12 cellular contexts compared by ENCODE assay signal in genomic region chr2:109321570-109321969, GRCh38.
DNase-seq lines count a peak whose midpoint lies in the region; ATAC-seq and TF ChIP-seq lines count a peak whose summit lies in the region.
"Had no signal": no experiment of that assay in that cellular context is flagged by ENCODE, and none has a peak within 500 bp of the region (broad histone marks: within the 10 kb centered on the region; RNA-seq: fewer than 3 reads in every experiment).

No MANE protein-coding gene starts in this region.

- no TSS peak for BruUV-seq in Calu3 (replicated peaks; lab: Mats Ljungman, UMichigan)

- CTCF ChIA-PET in AG04450 (lab: Charles Lee) (interaction anchor here (1.1 to 1.5 kb wide), 2 partner anchors 104 to 189 kb away, joined by 3 to 4 read pairs; no protein-coding TSS in a partner anchor), Calu3 (lab: Charles Lee) (interaction anchor here (1.2 kb wide), 1 partner anchor 193 kb away, joined by 3 read pairs; the partner anchor contains the start of gene SH3RF3)

- DNase-seq in AG04450 (ENCODE audit: low read depth, low spot score): no peak
- peak; percentile 17 for DNase-seq in NCI-H1694 (lab: John Stamatoyannopoulos, UW)
- DNase-seq in osteocyte (ENCODE audit: extremely low spot score, unreplicated experiment): no peak
- no peak for DNase-seq in NCI-H1092 treated with DMSO at 0.1 percent for 48 hours (lab: John Stamatoyannopoulos, UW)
- DNase-seq in Calu3: no peak
- DNase-seq in stimulated activated CD4-positive, alpha-beta T cell treated with anti-CD3 and anti-CD28 coated beads, Interleukin-1b, Interleukin-23, amount 100 ng/mL, for 48 hours: no peak
- DNase-seq: NCI-H69 had no signal

- peak overlapping the region; percentile 92 for H3K27ac ChIP-seq in AG04450 (ENCODE audit: low read depth, low read length)
- peak overlapping the region; percentile 77 for H3K27ac ChIP-seq in duodenal mucosa (ENCODE audit: low read depth, low read length)
- H3K27ac ChIP-seq: BLaER1 had no signal

- H3K9me3 Mint-ChIP-seq in osteocyte (ENCODE audit: unreplicated experiment) (no peaks in the 10 kb centered on the region), Calu3 (ENCODE audit: low read depth, unreplicated experiment) (no peaks in the 10 kb centered on the region)
- H3K9me3 Mint-ChIP-seq: central memory CD8-positive, alpha-beta T cell; T-helper 1 cell treated with Interleukin-12 subunit alpha and Interleukin-12 subunit beta and Interleukin-4 antibody, amounts not matched to agents 30 μg/mL and 1 μg/mL, for 36 hours had no signal

- H3K27me3 Mint-ChIP-seq in osteocyte (ENCODE audit: unreplicated experiment): no peaks in the 10 kb centered on the region
- H3K27me3 Mint-ChIP-seq in Calu3 (ENCODE audit: unreplicated experiment): peaks cover 100% of the 10 kb centered on the region

- intact Hi-C loops in Calu3 (cut with micrococcal nuclease; ENCODE audit: unreplicated experiment): loop anchor here (5.0 kb wide), 1 partner anchor 191 kb away; no protein-coding TSS in a partner anchor

- POLR2A ChIA-PET in AG04450 (lab: Yijun Ruan, JAX): interaction anchor here (1.3 kb wide), 1 partner anchor 11 kb away, joined by 5 read pairs; no protein-coding TSS in a partner anchor

- H3K4me1 Mint-ChIP-seq in osteocyte (ENCODE audit: unreplicated experiment) (peaks cover 99% of the 10 kb centered on the region), Calu3 (ENCODE audit: low read depth, unreplicated experiment) (no peaks in the 10 kb centered on the region)

- H3K27me3 ChIP-seq in AG04450 (ENCODE audit: control insufficient read depth, insufficient read depth, low read length): no peaks in the 10 kb centered on the region
- H3K27me3 ChIP-seq in duodenal mucosa (ENCODE audit: control insufficient read depth in 1 of 2, insufficient read depth in 2 of 2, low read length in 2 of 2): peaks cover 0 to 3% of the 10 kb centered on the region in 2 donors
- H3K27me3 ChIP-seq: BLaER1 had no signal

- no peaks in the 10 kb centered on the region for H3K36me3 Mint-ChIP-seq in osteocyte (ENCODE audit: unreplicated experiment)
- no peaks in the 10 kb centered on the region for H3K36me3 Mint-ChIP-seq in Calu3 (ENCODE audit: insufficient read depth, unreplicated experiment)

- H3K4me3 ChIP-seq in AG04450 (ENCODE audit: low read depth, low read length) (no peak overlapping the region), duodenal mucosa (ENCODE audit: low read depth in 1 of 2, low read length in 2 of 2) (no peak overlapping the region)
- H3K4me3 ChIP-seq: BLaER1 had no signal

- TF ChIP-seq CTCF in AG04450 (IDR thresholded peaks at IDR 0.05; ENCODE audit: low read depth, low read length): peak; percentile 35; the same call in 1 of the 2 replicates
- no peak for TF ChIP-seq CTCF in osteocyte (IDR thresholded peaks at IDR 0.05)
- TF ChIP-seq CTCF in Calu3 (IDR thresholded peaks at IDR 0.05; ENCODE audit: unreplicated experiment): no peak

- H3K27ac Mint-ChIP-seq in osteocyte (ENCODE audit: unreplicated experiment) (peak overlapping the region; percentile 98), Calu3 (ENCODE audit: unreplicated experiment) (no peak overlapping the region)
- H3K27ac Mint-ChIP-seq: T-helper 1 cell treated with Interleukin-12 subunit alpha and Interleukin-12 subunit beta and Interleukin-4 antibody, amounts not matched to agents 30 μg/mL and 1 μg/mL, for 36 hours had no signal

- no peak for ATAC-seq in GM21515 (IDR thresholded peaks at IDR 0.05; ENCODE audit: unreplicated experiment)

- no peaks in the 10 kb centered on the region for H3K36me3 ChIP-seq in duodenal mucosa (ENCODE audit: control insufficient read depth in 1 of 2, insufficient read depth in 2 of 2, low read length in 2 of 2)
- H3K36me3 ChIP-seq: BLaER1 had no signal

- H3K4me3 Mint-ChIP-seq in osteocyte (ENCODE audit: unreplicated experiment) (peak overlapping the region; percentile 65), Calu3 (ENCODE audit: low read depth, unreplicated experiment) (no peak overlapping the region)
- H3K4me3 Mint-ChIP-seq: central memory CD8-positive, alpha-beta T cell; T-helper 1 cell treated with Interleukin-12 subunit alpha and Interleukin-12 subunit beta and Interleukin-4 antibody, amounts not matched to agents 30 μg/mL and 1 μg/mL, for 36 hours had no signal

- H3K9me3 ChIP-seq in AG04450 (ENCODE audit: control insufficient read depth, insufficient read depth, low read length) (no peaks in the 10 kb centered on the region), duodenal mucosa (ENCODE audit: control insufficient read depth in 1 of 2, low read length in 2 of 2) (no peaks in the 10 kb centered on the region)

- H3K4me1 ChIP-seq in duodenal mucosa (ENCODE audit: control insufficient read depth in 1 of 2, insufficient read depth in 2 of 2, low read length in 2 of 2): peaks cover 6 to 16% of the 10 kb centered on the region in 2 donors

- H3K9ac ChIP-seq in duodenal mucosa (ENCODE audit: low read depth in 1 of 2, low read length in 2 of 2): no peak overlapping the region
- H3K9ac ChIP-seq: BLaER1 had no signal
